In the genomic region with DNA sequence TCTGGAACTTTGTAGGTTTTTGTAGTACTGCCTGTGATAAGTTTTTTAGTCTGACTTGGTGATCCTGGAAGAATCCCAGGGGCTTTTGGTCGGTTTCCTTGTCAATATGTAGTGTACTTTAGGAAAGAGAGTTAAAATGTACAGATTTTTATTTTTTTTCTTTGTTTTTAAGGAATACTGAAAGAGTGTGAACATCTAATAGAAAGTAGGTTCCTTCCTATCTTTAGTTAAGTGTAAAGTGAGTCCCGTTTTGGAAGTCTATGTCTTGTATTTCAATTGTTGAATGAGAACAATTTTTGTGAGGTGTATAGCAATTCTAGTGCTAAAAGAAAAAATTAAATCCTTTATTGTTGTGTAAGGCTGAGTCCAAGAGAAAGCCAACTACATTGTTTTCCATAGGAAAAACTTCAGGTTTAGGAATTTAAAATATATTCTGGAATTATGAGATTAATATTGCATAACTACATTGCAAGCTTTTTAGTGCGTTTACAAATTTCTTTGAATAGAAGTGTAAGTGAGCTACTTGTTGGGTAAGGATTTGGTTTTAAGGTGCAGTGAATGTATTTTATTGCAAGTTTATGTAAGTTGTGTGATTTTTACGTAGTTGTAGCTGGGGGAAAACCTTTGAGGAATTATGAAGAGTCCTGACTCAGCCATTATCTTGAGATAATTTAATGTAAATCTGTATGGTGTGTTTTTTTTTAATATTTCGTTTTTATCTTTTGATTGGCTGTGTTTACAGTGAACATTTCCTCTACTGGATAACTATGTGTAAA, we compare ENCODE assay signal across 8 cellular contexts. TPM values are rescaled to one million over a fixed set of nuclear protein-coding genes. Genes with fewer than 3 reads are reported as not detected.
DNase-seq lines count a peak whose midpoint lies in the region; ATAC-seq and TF ChIP-seq lines count a peak whose summit lies in the region.

No MANE protein-coding gene starts in this region.

- H2BK15ac ChIP-seq in mesendoderm (replicated peaks; ENCODE audit: low read depth) = no peak overlapping the region

- peak overlapping the region; percentile 96 for H3K4me3 ChIP-seq in left ventricle myocardium inferior
- peak overlapping the region; percentile 88 for H3K4me3 ChIP-seq in mesendoderm (ENCODE audit: low read length)
- H3K4me3 ChIP-seq in uterus = peak overlapping the region; percentile 80 to 90

- H3K9me3 ChIP-seq in left ventricle myocardium inferior (replicated peaks) (no peaks in the 10 kb centered on the region), uterus (no peaks in the 10 kb centered on the region)

- peak overlapping the region; percentile 96 for H3K27ac Mint-ChIP-seq in MCF 10A (ENCODE audit: low read depth, unreplicated experiment)

- TF ChIP-seq POLR2A in uterus (IDR thresholded peaks at IDR 0.05) = no peak

- intact Hi-C loops in left ventricle myocardium inferior (cut with micrococcal nuclease) (no loop called here), cardiac septum (cut with DNase I) (loop anchor here (10.0 kb wide), 1 partner anchor 301 kb away; a partner anchor contains a TSS), MCF 10A (cut with micrococcal nuclease) (loop anchor here (2.0 to 10.0 kb wide), 5 partner anchors 38 to 301 kb away; a partner anchor contains a TSS), uterus (cut with DNase I; ENCODE audit: low total_unique reads) (no loop called here)

- no peak overlapping the region for H2BK120ac ChIP-seq in mesendoderm (ENCODE audit: low read depth, low read length)

- H3K36me3 ChIP-seq in left ventricle myocardium inferior (no peaks in the 10 kb centered on the region), mesendoderm (ENCODE audit: control insufficient read depth, insufficient read depth, low read length) (no peaks in the 10 kb centered on the region), uterus (no peaks in the 10 kb centered on the region)

- no peak overlapping the region for H3K23ac ChIP-seq in mesendoderm (ENCODE audit: low read length)

- TF ChIP-seq CTCF in left ventricle myocardium inferior (IDR thresholded peaks at IDR 0.05; ENCODE audit: borderline replicate concordance) (no peak), MCF 10A (IDR thresholded peaks at IDR 0.05; ENCODE audit: unreplicated experiment) (no peak), uterus (IDR thresholded peaks at IDR 0.05) (no peak)

- H3K9ac ChIP-seq in mesendoderm (ENCODE audit: low read length) = peak overlapping the region; percentile 89

- CTCF ChIA-PET in MCF 10A (lab: Yijun Ruan, JAX) = interaction anchor here (0.6 to 1.0 kb wide), 3 partner anchors 36 to 96 kb away, joined by 3 to 5 read pairs (median 3); no protein-coding TSS in a partner anchor

- H3K4me1 ChIP-seq in left ventricle myocardium inferior = peaks cover 69% of the 10 kb centered on the region
- no peaks in the 10 kb centered on the region for H3K4me1 ChIP-seq in mesendoderm (ENCODE audit: control insufficient read depth, low read depth, low read length)
- H3K4me1 ChIP-seq in uterus = peaks cover 0 to 8% of the 10 kb centered on the region in 2 donors

- H3K4me3 Mint-ChIP-seq in MCF 10A (ENCODE audit: unreplicated experiment) = peak overlapping the region; percentile 91

- WGBS in mesendoderm (ENCODE audit: extremely low coverage, insufficient coverage, low lambda C conversion rate) = 100% methylated on average over 1 of the region's 5 CpGs

- H3K36me3 Mint-ChIP-seq in MCF 10A (ENCODE audit: insufficient read depth, unreplicated experiment) = no peaks in the 10 kb centered on the region

- DNase-seq in left ventricle myocardium inferior = no peak
- no peak for DNase-seq in cardiac septum (ENCODE audit: low spot score)
- no peak for DNase-seq in MCF 10A (ENCODE audit: unreplicated experiment)
- no peak for DNase-seq in mesendoderm
- no peak for DNase-seq in uterus

- H3K4me2 ChIP-seq in mesendoderm (ENCODE audit: low read length) = peak overlapping the region; percentile 70

- peaks cover 2% of the 10 kb centered on the region for H3K79me1 ChIP-seq in mesendoderm (ENCODE audit: low read length)

- no peak overlapping the region for H4K5ac ChIP-seq in mesendoderm (ENCODE audit: low read length)

- no peaks in the 10 kb centered on the region for H3K9me3 Mint-ChIP-seq in MCF 10A (ENCODE audit: unreplicated experiment)

- peaks cover 57% of the 10 kb centered on the region for H3K79me2 ChIP-seq in mesendoderm (ENCODE audit: control insufficient read depth, insufficient read depth, low read length)

- no peak overlapping the region for H3K18ac ChIP-seq in mesendoderm (ENCODE audit: low read length)

- POLR2A ChIA-PET in MCF 10A (lab: Yijun Ruan, JAX) = interaction anchor here (0.6 to 3.6 kb wide), 41 partner anchors 10 to 1993 kb away, joined by 3 to 57 read pairs (median 5); a partner anchor contains a TSS

- no peaks in the 10 kb centered on the region for H3K27me3 ChIP-seq in left ventricle myocardium inferior (ENCODE audit: low read depth)
- H3K27me3 ChIP-seq in mesendoderm (ENCODE audit: insufficient read depth, low read length, poor library complexity) = no peaks in the 10 kb centered on the region
- no peaks in the 10 kb centered on the region for H3K27me3 ChIP-seq in uterus

- H4K8ac ChIP-seq in mesendoderm (ENCODE audit: low read depth, low read length) = no peak overlapping the region

- H2AK5ac ChIP-seq in mesendoderm (ENCODE audit: low read length) = no peak overlapping the region

- H3K4me1 Mint-ChIP-seq in MCF 10A (ENCODE audit: insufficient read depth, unreplicated experiment) = peaks cover 13% of the 10 kb centered on the region

- peak overlapping the region; percentile 100 for H3K27ac ChIP-seq in left ventricle myocardium inferior (replicated peaks)
- H3K27ac ChIP-seq in mesendoderm (ENCODE audit: low read depth, low read length) = no peak overlapping the region
- H3K27ac ChIP-seq in uterus = peak overlapping the region; percentile 99 to 100

- no peak overlapping the region for H3K4ac ChIP-seq in mesendoderm (ENCODE audit: low read depth, low read length)

- H2BK5ac ChIP-seq in mesendoderm (ENCODE audit: low read length) = no peak overlapping the region

- no peaks in the 10 kb centered on the region for H3K27me3 Mint-ChIP-seq in MCF 10A (ENCODE audit: insufficient read depth, unreplicated experiment)

- H3K56ac ChIP-seq in mesendoderm (ENCODE audit: low read length) = peak overlapping the region; percentile 93

- BruUV-seq in MCF 10A (replicated peaks; lab: Mats Ljungman, UMichigan) = TSS peak; percentile 41

- no peak for ATAC-seq in GM18873 (IDR thresholded peaks at IDR 0.05; ENCODE audit: low FRiP score, unreplicated experiment)
- ATAC-seq in GM21825 (IDR thresholded peaks at IDR 0.05; ENCODE audit: unreplicated experiment) = no peak
- ATAC-seq in HG02763 (IDR thresholded peaks at IDR 0.05; ENCODE audit: unreplicated experiment) = no peak

RNA-seq across cellular contexts. Expression of a gene that starts 1.7 kb away (rescaled TPM):
- total RNA-seq in left ventricle myocardium inferior = 208 TPM
- total RNA-seq in cardiac septum = 232 TPM
- 247 and 286 TPM in 2 replicates for total RNA-seq in MCF 10A (2022)
- polyA plus RNA-seq in mesendoderm (2013, experiment 1 of 2) = 128 TPM
- polyA plus RNA-seq in mesendoderm (2013, experiment 2 of 2) = 129 TPM
- 100 to 1,000 TPM; 119 to 253 (median 226) TPM for total RNA-seq in uterus

RNA-seq across cellular contexts. Expression of a gene that starts 29.7 kb away (rescaled TPM):
- total RNA-seq in left ventricle myocardium inferior (not detected), cardiac septum (not detected), MCF 10A (2022) (not detected in 2 replicates), uterus (under 1 TPM in 2 of 4 donors, not detected in 2; 0.07 to 0.24 TPM)
- 0.11 TPM for polyA plus RNA-seq in mesendoderm (2013, experiment 1 of 2)
- 0.32 TPM for polyA plus RNA-seq in mesendoderm (2013, experiment 2 of 2)

Comparison
In these comparisons a context has a peak if more than half of its experiments do, and no peak if none do; other contexts are left out.
1. intact Hi-C loops: an anchor here in cardiac septum (10.0 kb wide) and MCF 10A (2.0 to 10.0 kb wide); none called in left ventricle myocardium inferior and uterus.